In the genomic region with DNA sequence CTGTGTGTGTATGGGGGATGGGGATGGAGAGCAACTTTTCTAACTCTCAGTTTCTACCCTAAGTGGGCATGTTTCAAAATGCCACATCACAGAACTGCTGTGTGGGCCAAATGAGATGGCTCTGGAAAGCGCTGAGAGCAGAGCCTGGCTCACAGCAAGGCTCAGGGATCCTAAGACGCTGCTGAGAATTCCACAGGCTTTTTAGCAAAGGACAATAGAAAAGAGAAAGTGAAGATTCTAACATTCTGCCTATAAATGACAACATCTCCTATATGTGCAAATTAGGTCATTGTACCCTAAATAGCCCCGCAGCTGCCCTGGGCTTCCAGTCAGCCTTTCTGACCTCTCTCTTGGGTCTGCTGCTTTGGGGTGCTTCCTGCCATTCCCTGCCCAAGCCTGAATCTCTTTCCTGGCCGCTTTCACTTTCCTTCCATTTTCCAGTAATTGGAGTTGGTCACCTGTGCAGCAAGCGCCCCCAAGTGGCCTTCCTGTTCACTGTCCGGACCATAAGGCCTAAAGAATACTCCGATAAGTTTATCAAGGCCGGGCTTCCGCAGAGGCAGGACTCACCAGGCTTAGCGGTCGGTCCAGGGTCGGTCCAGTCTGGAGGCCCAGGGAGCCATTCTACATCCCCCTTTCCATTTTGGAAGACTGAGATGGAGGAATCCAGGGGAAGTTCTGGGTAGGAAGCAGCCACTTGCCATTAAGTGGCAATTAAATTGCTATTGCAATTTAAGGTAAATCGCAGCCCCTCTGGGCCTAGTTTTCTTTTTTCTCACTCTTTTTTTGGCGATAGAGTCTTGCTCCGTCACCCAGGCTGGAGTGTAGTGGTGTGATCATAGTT, we compare ENCODE assay signal across 1 cellular context.
TF ChIP-seq lines count a peak whose summit lies in the region.

No MANE protein-coding gene starts in this region.

TF ChIP-seq in K562, 482 proteins besides CTCF, POLR2A, EP300 and RAD21 (continued from another document and continues in another):
- TF ChIP-seq, protein P1, sequence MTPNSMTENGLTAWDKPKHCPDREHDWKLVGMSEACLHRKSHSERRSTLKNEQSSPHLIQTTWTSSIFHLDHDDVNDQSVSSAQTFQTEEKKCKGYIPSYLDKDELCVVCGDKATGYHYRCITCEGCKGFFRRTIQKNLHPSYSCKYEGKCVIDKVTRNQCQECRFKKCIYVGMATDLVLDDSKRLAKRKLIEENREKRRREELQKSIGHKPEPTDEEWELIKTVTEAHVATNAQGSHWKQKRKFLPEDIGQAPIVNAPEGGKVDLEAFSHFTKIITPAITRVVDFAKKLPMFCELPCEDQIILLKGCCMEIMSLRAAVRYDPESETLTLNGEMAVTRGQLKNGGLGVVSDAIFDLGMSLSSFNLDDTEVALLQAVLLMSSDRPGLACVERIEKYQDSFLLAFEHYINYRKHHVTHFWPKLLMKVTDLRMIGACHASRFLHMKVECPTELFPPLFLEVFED (CRISPR knock-in tag; conservative IDR thresholded peaks at IDR 0.05), result no peak
- TF ChIP-seq CBX5 (IDR thresholded peaks at IDR 0.05; ENCODE audit: borderline replicate concordance, low read depth), result no peak
- no peak for TF ChIP-seq CBX2 (IDR thresholded peaks at IDR 0.05; ENCODE audit: insufficient read depth, low read length, poor library complexity, severe bottlenecking)
- peak; percentile 100 for TF ChIP-seq BRD9 (IDR thresholded peaks at IDR 0.05; ENCODE audit: low read depth, partially characterized antibody)
- no peak for TF ChIP-seq CHD4 (IDR thresholded peaks at IDR 0.05; ENCODE audit: insufficient read depth, insufficient replicate concordance, low read depth, low read length, poor library complexity, severe bottlenecking)
- TF ChIP-seq SMAD2 (IDR thresholded peaks at IDR 0.05; ENCODE audit: low read depth, low read length), result no peak
- TF ChIP-seq EZH2 (IDR thresholded peaks at IDR 0.05; ENCODE audit: borderline replicate concordance, low read depth, low read length), result no peak
- TF ChIP-seq, protein P2, sequence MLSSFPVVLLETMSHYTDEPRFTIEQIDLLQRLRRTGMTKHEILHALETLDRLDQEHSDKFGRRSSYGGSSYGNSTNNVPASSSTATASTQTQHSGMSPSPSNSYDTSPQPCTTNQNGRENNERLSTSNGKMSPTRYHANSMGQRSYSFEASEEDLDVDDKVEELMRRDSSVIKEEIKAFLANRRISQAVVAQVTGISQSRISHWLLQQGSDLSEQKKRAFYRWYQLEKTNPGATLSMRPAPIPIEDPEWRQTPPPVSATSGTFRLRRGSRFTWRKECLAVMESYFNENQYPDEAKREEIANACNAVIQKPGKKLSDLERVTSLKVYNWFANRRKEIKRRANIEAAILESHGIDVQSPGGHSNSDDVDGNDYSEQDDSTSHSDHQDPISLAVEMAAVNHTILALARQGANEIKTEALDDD (IDR thresholded peaks at IDR 0.05), result peak; percentile 42; the same call in 1 of the 2 replicates
- TF ChIP-seq HMG20A (CRISPR knock-in tag; conservative IDR thresholded peaks at IDR 0.05), result no peak
- TF ChIP-seq, protein P3, sequence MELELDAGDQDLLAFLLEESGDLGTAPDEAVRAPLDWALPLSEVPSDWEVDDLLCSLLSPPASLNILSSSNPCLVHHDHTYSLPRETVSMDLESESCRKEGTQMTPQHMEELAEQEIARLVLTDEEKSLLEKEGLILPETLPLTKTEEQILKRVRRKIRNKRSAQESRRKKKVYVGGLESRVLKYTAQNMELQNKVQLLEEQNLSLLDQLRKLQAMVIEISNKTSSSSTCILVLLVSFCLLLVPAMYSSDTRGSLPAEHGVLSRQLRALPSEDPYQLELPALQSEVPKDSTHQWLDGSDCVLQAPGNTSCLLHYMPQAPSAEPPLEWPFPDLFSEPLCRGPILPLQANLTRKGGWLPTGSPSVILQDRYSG (tag; conservative IDR thresholded peaks at IDR 0.05; ENCODE audit: low read depth), result peak; percentile 72
- TF ChIP-seq ZNF263 (CRISPR knock-in tag; IDR thresholded peaks at IDR 0.05; ENCODE audit: borderline replicate concordance), result no peak; the same call in 1 of the 2 replicates
- no peak for TF ChIP-seq HOXB6 (CRISPR knock-in tag; IDR thresholded peaks at IDR 0.05; ENCODE audit: borderline replicate concordance)
- no peak for TF ChIP-seq ZNF184 (CRISPR knock-in tag; IDR thresholded peaks at IDR 0.05)
- TF ChIP-seq PHB (CRISPR knock-in tag; IDR thresholded peaks at IDR 0.05), result no peak
- no peak for TF ChIP-seq ELF4 (CRISPR knock-in tag; IDR thresholded peaks at IDR 0.05)
- no peak for TF ChIP-seq RBM25 (IDR thresholded peaks at IDR 0.05; ENCODE audit: low read depth, low read length, severe bottlenecking)
- TF ChIP-seq HDAC8 (tag; IDR thresholded peaks at IDR 0.05), result no peak
- peak; percentile 68; the same call in 1 of the 2 replicates for TF ChIP-seq KLF16 (IDR thresholded peaks at IDR 0.05)
- no peak for TF ChIP-seq MCM5 (IDR thresholded peaks at IDR 0.05; ENCODE audit: low read depth)
- TF ChIP-seq JUND (IDR thresholded peaks at IDR 0.05; ENCODE audit: borderline replicate concordance, low read depth, low read length), result peak; percentile 70
- TF ChIP-seq JUND (tag; IDR thresholded peaks at IDR 0.05; ENCODE audit: borderline replicate concordance, low read depth, low read length), result peak; percentile 82; the same call in 2 of the 3 replicates
- TF ChIP-seq NBN (IDR thresholded peaks at IDR 0.05; ENCODE audit: low read depth), result peak; percentile 91
- TF ChIP-seq, protein P4, sequence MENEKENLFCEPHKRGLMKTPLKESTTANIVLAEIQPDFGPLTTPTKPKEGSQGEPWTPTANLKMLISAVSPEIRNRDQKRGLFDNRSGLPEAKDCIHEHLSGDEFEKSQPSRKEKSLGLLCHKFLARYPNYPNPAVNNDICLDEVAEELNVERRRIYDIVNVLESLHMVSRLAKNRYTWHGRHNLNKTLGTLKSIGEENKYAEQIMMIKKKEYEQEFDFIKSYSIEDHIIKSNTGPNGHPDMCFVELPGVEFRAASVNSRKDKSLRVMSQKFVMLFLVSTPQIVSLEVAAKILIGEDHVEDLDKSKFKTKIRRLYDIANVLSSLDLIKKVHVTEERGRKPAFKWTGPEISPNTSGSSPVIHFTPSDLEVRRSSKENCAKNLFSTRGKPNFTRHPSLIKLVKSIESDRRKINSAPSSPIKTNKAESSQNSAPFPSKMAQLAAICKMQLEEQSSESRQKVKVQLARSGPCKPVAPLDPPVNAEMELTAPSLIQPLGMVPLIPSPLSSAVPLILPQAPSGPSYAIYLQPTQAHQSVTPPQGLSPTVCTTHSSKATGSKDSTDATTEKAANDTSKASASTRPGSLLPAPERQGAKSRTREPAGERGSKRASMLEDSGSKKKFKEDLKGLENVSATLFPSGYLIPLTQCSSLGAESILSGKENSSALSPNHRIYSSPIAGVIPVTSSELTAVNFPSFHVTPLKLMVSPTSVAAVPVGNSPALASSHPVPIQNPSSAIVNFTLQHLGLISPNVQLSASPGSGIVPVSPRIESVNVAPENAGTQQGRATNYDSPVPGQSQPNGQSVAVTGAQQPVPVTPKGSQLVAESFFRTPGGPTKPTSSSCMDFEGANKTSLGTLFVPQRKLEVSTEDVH (IDR thresholded peaks at IDR 0.05; ENCODE audit: low read depth, partially characterized antibody), result peak; percentile 71
- TF ChIP-seq, protein P5, sequence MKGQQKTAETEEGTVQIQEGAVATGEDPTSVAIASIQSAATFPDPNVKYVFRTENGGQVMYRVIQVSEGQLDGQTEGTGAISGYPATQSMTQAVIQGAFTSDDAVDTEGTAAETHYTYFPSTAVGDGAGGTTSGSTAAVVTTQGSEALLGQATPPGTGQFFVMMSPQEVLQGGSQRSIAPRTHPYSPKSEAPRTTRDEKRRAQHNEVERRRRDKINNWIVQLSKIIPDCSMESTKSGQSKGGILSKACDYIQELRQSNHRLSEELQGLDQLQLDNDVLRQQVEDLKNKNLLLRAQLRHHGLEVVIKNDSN (CRISPR knock-in tag; IDR thresholded peaks at IDR 0.05), result peak; percentile 67
- TF ChIP-seq, protein P6, sequence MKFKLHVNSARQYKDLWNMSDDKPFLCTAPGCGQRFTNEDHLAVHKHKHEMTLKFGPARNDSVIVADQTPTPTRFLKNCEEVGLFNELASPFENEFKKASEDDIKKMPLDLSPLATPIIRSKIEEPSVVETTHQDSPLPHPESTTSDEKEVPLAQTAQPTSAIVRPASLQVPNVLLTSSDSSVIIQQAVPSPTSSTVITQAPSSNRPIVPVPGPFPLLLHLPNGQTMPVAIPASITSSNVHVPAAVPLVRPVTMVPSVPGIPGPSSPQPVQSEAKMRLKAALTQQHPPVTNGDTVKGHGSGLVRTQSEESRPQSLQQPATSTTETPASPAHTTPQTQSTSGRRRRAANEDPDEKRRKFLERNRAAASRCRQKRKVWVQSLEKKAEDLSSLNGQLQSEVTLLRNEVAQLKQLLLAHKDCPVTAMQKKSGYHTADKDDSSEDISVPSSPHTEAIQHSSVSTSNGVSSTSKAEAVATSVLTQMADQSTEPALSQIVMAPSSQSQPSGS (CRISPR knock-in tag; IDR thresholded peaks at IDR 0.05), result no peak
- TF ChIP-seq HNRNPL (IDR thresholded peaks at IDR 0.05; ENCODE audit: low read depth, low read length), result no peak
- TF ChIP-seq, protein P7, sequence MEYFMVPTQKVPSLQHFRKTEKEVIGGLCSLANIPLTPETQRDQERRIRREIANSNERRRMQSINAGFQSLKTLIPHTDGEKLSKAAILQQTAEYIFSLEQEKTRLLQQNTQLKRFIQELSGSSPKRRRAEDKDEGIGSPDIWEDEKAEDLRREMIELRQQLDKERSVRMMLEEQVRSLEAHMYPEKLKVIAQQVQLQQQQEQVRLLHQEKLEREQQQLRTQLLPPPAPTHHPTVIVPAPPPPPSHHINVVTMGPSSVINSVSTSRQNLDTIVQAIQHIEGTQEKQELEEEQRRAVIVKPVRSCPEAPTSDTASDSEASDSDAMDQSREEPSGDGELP (CRISPR knock-in tag; IDR thresholded peaks at IDR 0.05; ENCODE audit: borderline replicate concordance), result peak; percentile 82; the same call in 1 of the 2 replicates
- 0 out of 2 replicates have a peak, but pooled peaks have one; percentile 10 for TF ChIP-seq TEAD4 (IDR thresholded peaks at IDR 0.05; ENCODE audit: low read length)
- no peak for TF ChIP-seq TEAD4 (CRISPR knock-in tag; IDR thresholded peaks at IDR 0.05; ENCODE audit: borderline replicate concordance)
- TF ChIP-seq MXI1 (IDR thresholded peaks at IDR 0.05; ENCODE audit: low read depth, low read length), result no peak
- TF ChIP-seq ZNF77 (CRISPR knock-in tag; IDR thresholded peaks at IDR 0.05), result no peak
- TF ChIP-seq, protein P8, sequence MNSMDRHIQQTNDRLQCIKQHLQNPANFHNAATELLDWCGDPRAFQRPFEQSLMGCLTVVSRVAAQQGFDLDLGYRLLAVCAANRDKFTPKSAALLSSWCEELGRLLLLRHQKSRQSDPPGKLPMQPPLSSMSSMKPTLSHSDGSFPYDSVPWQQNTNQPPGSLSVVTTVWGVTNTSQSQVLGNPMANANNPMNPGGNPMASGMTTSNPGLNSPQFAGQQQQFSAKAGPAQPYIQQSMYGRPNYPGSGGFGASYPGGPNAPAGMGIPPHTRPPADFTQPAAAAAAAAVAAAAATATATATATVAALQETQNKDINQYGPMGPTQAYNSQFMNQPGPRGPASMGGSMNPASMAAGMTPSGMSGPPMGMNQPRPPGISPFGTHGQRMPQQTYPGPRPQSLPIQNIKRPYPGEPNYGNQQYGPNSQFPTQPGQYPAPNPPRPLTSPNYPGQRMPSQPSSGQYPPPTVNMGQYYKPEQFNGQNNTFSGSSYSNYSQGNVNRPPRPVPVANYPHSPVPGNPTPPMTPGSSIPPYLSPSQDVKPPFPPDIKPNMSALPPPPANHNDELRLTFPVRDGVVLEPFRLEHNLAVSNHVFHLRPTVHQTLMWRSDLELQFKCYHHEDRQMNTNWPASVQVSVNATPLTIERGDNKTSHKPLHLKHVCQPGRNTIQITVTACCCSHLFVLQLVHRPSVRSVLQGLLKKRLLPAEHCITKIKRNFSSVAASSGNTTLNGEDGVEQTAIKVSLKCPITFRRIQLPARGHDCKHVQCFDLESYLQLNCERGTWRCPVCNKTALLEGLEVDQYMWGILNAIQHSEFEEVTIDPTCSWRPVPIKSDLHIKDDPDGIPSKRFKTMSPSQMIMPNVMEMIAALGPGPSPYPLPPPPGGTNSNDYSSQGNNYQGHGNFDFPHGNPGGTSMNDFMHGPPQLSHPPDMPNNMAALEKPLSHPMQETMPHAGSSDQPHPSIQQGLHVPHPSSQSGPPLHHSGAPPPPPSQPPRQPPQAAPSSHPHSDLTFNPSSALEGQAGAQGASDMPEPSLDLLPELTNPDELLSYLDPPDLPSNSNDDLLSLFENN (IDR thresholded peaks at IDR 0.05; ENCODE audit: low read depth in 2 of 2, low read length in 2 of 2), result peak in 1 of 2 experiments; percentile 70; a peak in 1 of 4 replicates
- TF ChIP-seq, protein P9, sequence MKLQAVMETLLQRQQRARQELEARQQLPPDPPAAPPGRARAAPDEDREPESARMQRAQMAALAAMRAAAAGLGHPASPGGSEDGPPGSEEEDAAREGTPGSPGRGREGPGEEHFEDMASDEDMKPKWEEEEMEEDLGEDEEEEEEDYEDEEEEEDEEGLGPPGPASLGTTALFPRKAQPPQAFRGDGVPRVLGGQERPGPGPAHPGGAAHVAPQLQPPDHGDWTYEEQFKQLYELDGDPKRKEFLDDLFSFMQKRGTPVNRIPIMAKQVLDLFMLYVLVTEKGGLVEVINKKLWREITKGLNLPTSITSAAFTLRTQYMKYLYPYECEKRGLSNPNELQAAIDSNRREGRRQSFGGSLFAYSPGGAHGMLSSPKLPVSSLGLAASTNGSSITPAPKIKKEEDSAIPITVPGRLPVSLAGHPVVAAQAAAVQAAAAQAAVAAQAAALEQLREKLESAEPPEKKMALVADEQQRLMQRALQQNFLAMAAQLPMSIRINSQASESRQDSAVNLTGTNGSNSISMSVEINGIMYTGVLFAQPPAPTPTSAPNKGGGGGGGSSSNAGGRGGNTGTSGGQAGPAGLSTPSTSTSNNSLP (IDR thresholded peaks at IDR 0.05; ENCODE audit: borderline replicate concordance, low read depth, low read length), result peak; percentile 96; the same call in 1 of the 2 replicates
- TF ChIP-seq ZNF696 (CRISPR knock-in tag; conservative IDR thresholded peaks at IDR 0.05), result no peak
- no peak for TF ChIP-seq ZNF436 (CRISPR knock-in tag; IDR thresholded peaks at IDR 0.05)
- TF ChIP-seq ATF7 (IDR thresholded peaks at IDR 0.05), result peak; percentile 76
- no peak for TF ChIP-seq ZNF778 (CRISPR knock-in tag; IDR thresholded peaks at IDR 0.05)
- peak in 1 of 2 experiments; percentile 65; a peak in 2 of 4 replicates for TF ChIP-seq TEAD1 (CRISPR knock-in tag; IDR thresholded peaks at IDR 0.05)
